ENCODE assay signal across 27 cellular contexts in genomic region chr17:52938623-52939230, GRCh38.
"Had no signal": no experiment of that assay in that cellular context is flagged by ENCODE, and none has a peak within 500 bp of the region (broad histone marks: within the 10 kb centered on the region; RNA-seq: fewer than 3 reads in every experiment).

No MANE protein-coding gene starts in this region.

- H3K27ac ChIP-seq: dorsolateral prefrontal cortex, epithelial cell of prostate, gastrocnemius medialis, hepatocyte, left lung, neural progenitor cell, parathyroid adenoma, right lobe of liver, thoracic aorta, tibial nerve, upper lobe of right lung, uterus had no signal

- DNase-seq: dorsolateral prefrontal cortex; effector CD4-positive, alpha-beta T cell; foreskin fibroblast; gastrocnemius medialis; head of caudate nucleus; left cardiac atrium; left lung; mesenchymal stem cell; midbrain; naive thymus-derived CD4-positive, alpha-beta T cell; right lobe of liver; small intestine; stimulated activated CD4-positive, alpha-beta T cell treated with anti-CD3 and anti-CD28 coated beads, Interleukin-15, amount 100 ng/mL, for 24 hours; stimulated activated CD4-positive, alpha-beta T cell treated with anti-CD3 and anti-CD28 coated beads, Interleukin-2, amount 100 ng/mL, for 48 hours; stimulated activated naive B cell treated with anti-CD40 and anti-IgM and Interleukin-4, amounts not matched to agents 10 μg/mL and 1 μg/mL and 100 μg/mL, for 72 hours; upper lobe of right lung; uterus had no signal

- H3K27ac Mint-ChIP-seq: naive thymus-derived CD4-positive, alpha-beta T cell; nephron; neural progenitor cell; progenitor cell of endocrine pancreas; stimulated activated naive B cell treated with anti-CD40 and anti-IgM and Interleukin-4, amounts not matched to agents 10 μg/mL and 1 μg/mL and 100 μg/mL, for 72 hours; stimulated activated naive CD8-positive, alpha-beta T cell treated with anti-CD3 and anti-CD28 coated beads, Interleukin-15, Interleukin-2, amounts not matched to agents 100 ng/mL and 50 ng/mL, for 24 hours had no signal

- H3K79me2 ChIP-seq: hepatocyte, parathyroid adenoma had no signal

- H3K4me2 ChIP-seq: hepatocyte, neural progenitor cell had no signal

- H2AFZ ChIP-seq: hepatocyte, neural progenitor cell, parathyroid adenoma had no signal

- H3K4me1 Mint-ChIP-seq: naive thymus-derived CD4-positive, alpha-beta T cell; neural progenitor cell; stimulated activated naive B cell treated with anti-CD40 and anti-IgM and Interleukin-4, amounts not matched to agents 10 μg/mL and 1 μg/mL and 100 μg/mL, for 72 hours had no signal

- H3K9ac ChIP-seq: neural progenitor cell, parathyroid adenoma had no signal

- H3K36me3 ChIP-seq: gastrocnemius medialis, left lung, neural progenitor cell, right lobe of liver, thoracic aorta, tibial nerve, upper lobe of right lung, uterus had no signal

- H3K36me3 Mint-ChIP-seq: neural progenitor cell; stimulated activated naive B cell treated with anti-CD40 and anti-IgM and Interleukin-4, amounts not matched to agents 10 μg/mL and 1 μg/mL and 100 μg/mL, for 72 hours had no signal

- H3K4me3 Mint-ChIP-seq: naive thymus-derived CD4-positive, alpha-beta T cell; nephron; neural progenitor cell; stimulated activated naive B cell treated with anti-CD40 and anti-IgM and Interleukin-4, amounts not matched to agents 10 μg/mL and 1 μg/mL and 100 μg/mL, for 72 hours; stimulated activated naive CD8-positive, alpha-beta T cell treated with anti-CD3 and anti-CD28 coated beads, Interleukin-15, Interleukin-2, amounts not matched to agents 100 ng/mL and 50 ng/mL, for 24 hours had no signal

- H3K27me3 Mint-ChIP-seq: naive thymus-derived CD4-positive, alpha-beta T cell; progenitor cell of endocrine pancreas; stimulated activated naive B cell treated with anti-CD40 and anti-IgM and Interleukin-4, amounts not matched to agents 10 μg/mL and 1 μg/mL and 100 μg/mL, for 72 hours; stimulated activated naive CD8-positive, alpha-beta T cell treated with anti-CD3 and anti-CD28 coated beads, Interleukin-15, Interleukin-2, amounts not matched to agents 100 ng/mL and 50 ng/mL, for 24 hours had no signal

- H3K9me3 ChIP-seq: gastrocnemius medialis, right lobe of liver had no signal

- FAIRE-seq: islet of Langerhans, small intestine had no signal

- H3K27me3 ChIP-seq: dorsolateral prefrontal cortex, gastrocnemius medialis, hepatocyte, left lung, neural progenitor cell, right lobe of liver, tibial nerve, upper lobe of right lung, uterus had no signal

- H3K4me3 ChIP-seq: dorsolateral prefrontal cortex, gastrocnemius medialis, hepatocyte, left lung, neural progenitor cell, right lobe of liver, thoracic aorta, tibial nerve, upper lobe of right lung, uterus had no signal

- H3K4me1 ChIP-seq: gastrocnemius medialis, left lung, neural progenitor cell, parathyroid adenoma, right lobe of liver, tibial nerve, upper lobe of right lung, uterus had no signal
